1 cellular context compared by ENCODE assay signal in genomic region chr10:17171131-17171530, GRCh38.
TF ChIP-seq lines count a peak whose summit lies in the region.

No MANE protein-coding gene starts in this region.

TF ChIP-seq in IMR-90, 13 proteins besides CTCF, POLR2A, EP300 and RAD21:
- no peak for TF ChIP-seq NFE2L2 (IDR thresholded peaks at IDR 0.05; ENCODE audit: low read depth, low read length)
- no peak for TF ChIP-seq CHD1 (IDR thresholded peaks at IDR 0.05; ENCODE audit: low read depth, low read length)
- TF ChIP-seq MAFK (IDR thresholded peaks at IDR 0.05; ENCODE audit: low read depth, low read length): no peak
- no peak for TF ChIP-seq BHLHE40 (IDR thresholded peaks at IDR 0.05; ENCODE audit: low read depth, low read length)
- TF ChIP-seq MAZ (IDR thresholded peaks at IDR 0.05; ENCODE audit: borderline replicate concordance, low read depth, low read length): no peak
- no peak for TF ChIP-seq RCOR1 (IDR thresholded peaks at IDR 0.05; ENCODE audit: insufficient replicate concordance, low read length)
- no peak for TF ChIP-seq FOS (IDR thresholded peaks at IDR 0.05; ENCODE audit: low read depth, low read length)
- no peak for TF ChIP-seq USF2 (IDR thresholded peaks at IDR 0.05; ENCODE audit: low read depth, low read length)
- no peak for TF ChIP-seq ELK1 (IDR thresholded peaks at IDR 0.05; ENCODE audit: borderline replicate concordance, low read depth, low read length)
- TF ChIP-seq CEBPB (IDR thresholded peaks at IDR 0.05; ENCODE audit: low read depth, low read length): no peak
- no peak for TF ChIP-seq SMC3 (IDR thresholded peaks at IDR 0.05; ENCODE audit: low read depth, low read length)
- TF ChIP-seq RFX5 (IDR thresholded peaks at IDR 0.05; ENCODE audit: low read depth, low read length): no peak
- TF ChIP-seq MXI1 (IDR thresholded peaks at IDR 0.05; ENCODE audit: borderline replicate concordance, low read depth, low read length): no peak
